Comparison of ENCODE assay signal across 13 cellular contexts in genomic region chr1:26832249-26832960, GRCh38. TPM values are rescaled to one million over a fixed set of nuclear protein-coding genes. Genes with fewer than 3 reads are reported as not detected.
DNase-seq lines count a peak whose midpoint lies in the region; ATAC-seq and TF ChIP-seq lines count a peak whose summit lies in the region.
"Had no signal": no experiment of that assay in that cellular context is flagged by ENCODE, and none has a peak within 500 bp of the region (broad histone marks: within the 10 kb centered on the region; RNA-seq: fewer than 3 reads in every experiment).

No MANE protein-coding gene starts in this region.

- no peaks in the 10 kb centered on the region for H3F3A ChIP-seq in smooth muscle cell (ENCODE audit: low read depth)

- H3K27ac ChIP-seq in WERI-Rb-1 (peak overlapping the region; percentile 85), upper lobe of left lung (peak overlapping the region; percentile 18 to 82 (median 72)), smooth muscle cell (ENCODE audit: low read depth) (no peak overlapping the region)
- H3K27ac ChIP-seq: gastrocnemius medialis had no signal

- H3K9ac ChIP-seq in smooth muscle cell (ENCODE audit: low read depth): no peak overlapping the region

- H3K4me2 ChIP-seq in smooth muscle cell: no peak overlapping the region

- H3K27ac Mint-ChIP-seq in activated naive CD4-positive, alpha-beta T cell treated with anti-CD3 and anti-CD28 coated beads for 36 hours: peak overlapping the region; percentile 96
- H3K27ac Mint-ChIP-seq: endodermal cell had no signal

- peaks cover 68% of the 10 kb centered on the region for H3K4me1 Mint-ChIP-seq in activated naive CD4-positive, alpha-beta T cell treated with anti-CD3 and anti-CD28 coated beads for 36 hours (ENCODE audit: low read depth)

- CTCF ChIA-PET in activated naive CD4-positive, alpha-beta T cell treated with anti-CD3 and anti-CD28 coated beads for 36 hours (lab: Charles Lee): interaction anchor here (0.9 to 4.5 kb wide), 14 partner anchors 12 to 230 kb away, joined by 3 to 26 read pairs (median 6); partner anchors contain the start of gene SFN

- H3K4me3 Mint-ChIP-seq in activated naive CD4-positive, alpha-beta T cell treated with anti-CD3 and anti-CD28 coated beads for 36 hours: no peak overlapping the region
- H3K4me3 Mint-ChIP-seq: endodermal cell had no signal

- DNase-seq in activated naive CD4-positive, alpha-beta T cell treated with anti-CD3 and anti-CD28 coated beads for 36 hours: no peak
- DNase-seq in activated naive CD4-positive, alpha-beta T cell (lab: John Stamatoyannopoulos, UW): no peak
- DNase-seq in WERI-Rb-1 (peak; percentile 74), left lobe of liver (ENCODE audit: low spot score) (no peak), upper lobe of left lung (no peak), smooth muscle cell (lab: John Stamatoyannopoulos, UW; ENCODE audit: unreplicated experiment) (no peak), NCI-H2171 (lab: John Stamatoyannopoulos, UW) (no peak), occipital lobe (lab: John Stamatoyannopoulos, UW) (no peak)
- DNase-seq: DND-41; endodermal cell; gastrocnemius medialis; NCI-H187; stimulated activated CD4-positive, alpha-beta T cell treated with anti-CD3 and anti-CD28 coated beads, Interleukin-12 subunit alpha, Interleukin-12 subunit beta, amount 100 ng/mL, for 4 hours had no signal

- 92 to 95% methylated on average over 15 to 16 of the region's 16 CpGs for WGBS in upper lobe of left lung, 2 donors
- 96% methylated on average over 16 of the region's 16 CpGs for WGBS in smooth muscle cell (ENCODE audit: low lambda C conversion rate)

- no peak for TF ChIP-seq CTCF in WERI-Rb-1 (IDR thresholded peaks at IDR 0.05; ENCODE audit: low read depth, low read length)
- TF ChIP-seq CTCF in upper lobe of left lung (IDR thresholded peaks at IDR 0.05): no peak
- TF ChIP-seq CTCF in smooth muscle cell (IDR thresholded peaks at IDR 0.05; ENCODE audit: borderline replicate concordance, insufficient read depth, poor library complexity, severe bottlenecking): no peak

- no peaks in the 10 kb centered on the region for H3K27me3 ChIP-seq in WERI-Rb-1 (ENCODE audit: insufficient read depth, low read depth, severe bottlenecking)
- H3K27me3 ChIP-seq in upper lobe of left lung: no peaks in the 10 kb centered on the region
- H3K27me3 ChIP-seq in smooth muscle cell (ENCODE audit: low read depth): no peaks in the 10 kb centered on the region
- H3K27me3 ChIP-seq: gastrocnemius medialis had no signal

- peaks cover 32% of the 10 kb centered on the region for H3K79me2 ChIP-seq in smooth muscle cell (ENCODE audit: low read depth)

- TF ChIP-seq EP300 in upper lobe of left lung (IDR thresholded peaks at IDR 0.05): no peak

- no peak overlapping the region for H2AFZ ChIP-seq in smooth muscle cell (ENCODE audit: low read depth)

- H3K36me3 Mint-ChIP-seq in activated naive CD4-positive, alpha-beta T cell treated with anti-CD3 and anti-CD28 coated beads for 36 hours (ENCODE audit: low read depth): peaks cover 45% of the 10 kb centered on the region

- no peaks in the 10 kb centered on the region for H3K27me3 Mint-ChIP-seq in activated naive CD4-positive, alpha-beta T cell treated with anti-CD3 and anti-CD28 coated beads for 36 hours (ENCODE audit: low read depth)

- no peak overlapping the region for H3K4me3 ChIP-seq in WERI-Rb-1 (ENCODE audit: low read depth, low read length)
- no peak overlapping the region for H3K4me3 ChIP-seq in upper lobe of left lung
- H3K4me3 ChIP-seq in smooth muscle cell: no peak overlapping the region
- H3K4me3 ChIP-seq: gastrocnemius medialis had no signal

- intact Hi-C loops in activated naive CD4-positive, alpha-beta T cell treated with anti-CD3 and anti-CD28 coated beads for 36 hours (cut with micrococcal nuclease): no loop called here

- peaks cover 50% of the 10 kb centered on the region for H4K20me1 ChIP-seq in smooth muscle cell (ENCODE audit: low read depth)

- H3K4me1 ChIP-seq in upper lobe of left lung: peaks cover 21 to 39% (median 31%) of the 10 kb centered on the region in 4 donors
- peaks cover 14% of the 10 kb centered on the region for H3K4me1 ChIP-seq in smooth muscle cell (ENCODE audit: low read depth)

- H3K9me3 ChIP-seq in WERI-Rb-1 (ENCODE audit: severe bottlenecking) (no peaks in the 10 kb centered on the region), upper lobe of left lung (no peaks in the 10 kb centered on the region), smooth muscle cell (replicated peaks; ENCODE audit: low read depth) (no peaks in the 10 kb centered on the region)
- H3K9me3 ChIP-seq: gastrocnemius medialis had no signal

- H3K36me3 ChIP-seq in WERI-Rb-1 (peaks cover 62% of the 10 kb centered on the region), upper lobe of left lung (peaks cover 0 to 62% (median 33%) of the 10 kb centered on the region in 4 donors), smooth muscle cell (ENCODE audit: low read depth) (no peaks in the 10 kb centered on the region)

- no peaks in the 10 kb centered on the region for H3K9me3 Mint-ChIP-seq in activated naive CD4-positive, alpha-beta T cell treated with anti-CD3 and anti-CD28 coated beads for 36 hours
- H3K9me3 Mint-ChIP-seq: endodermal cell had no signal

- TF ChIP-seq POLR2A in upper lobe of left lung (IDR thresholded peaks at IDR 0.05): no peak

- ATAC-seq in left lobe of liver (peak; percentile 8), upper lobe of left lung (ENCODE audit: low FRiP score in 2 of 2) (no peak)
- ATAC-seq: gastrocnemius medialis had no signal

RNA-seq across cellular contexts. Expression of gene ZDHHC18, which starts 5.9 kb away (rescaled TPM):
- total RNA-seq in activated naive CD4-positive, alpha-beta T cell treated with anti-CD3 and anti-CD28 coated beads for 36 hours: 10 to 100 TPM; 37.3 to 39.0 TPM
- total RNA-seq in left lobe of liver: 10.3 TPM
- total RNA-seq in upper lobe of left lung: 10 to 100 TPM; 18.9 to 35.9 (median 24.9) TPM
- total RNA-seq in smooth muscle cell: 16.7 and 52.5 TPM in 2 replicates
- polyA plus RNA-seq in smooth muscle cell: 20.3 and 20.8 TPM in 2 replicates
- total RNA-seq in occipital lobe: 19.2 TPM

RNA-seq across cellular contexts. Expression of gene SFN, which starts 30.5 kb away (rescaled TPM):
- total RNA-seq in activated naive CD4-positive, alpha-beta T cell treated with anti-CD3 and anti-CD28 coated beads for 36 hours: under 1 TPM; 0.26 to 0.52 TPM
- total RNA-seq in left lobe of liver: 0.40 TPM
- 100 to 1,000 TPM in 2 of 6 donors, 10 to 100 TPM in 4; 21.0 to 129 (median 70.1) TPM for total RNA-seq in upper lobe of left lung
- 62.8 and 110 TPM in 2 replicates for total RNA-seq in smooth muscle cell
- 112 and 320 TPM in 2 replicates for polyA plus RNA-seq in smooth muscle cell
- not detected for total RNA-seq in occipital lobe

RNA-seq across cellular contexts. Expression of gene PIGV, which starts 44.7 kb away (rescaled TPM):
- 10 to 100 TPM; 10.6 to 11.2 TPM for total RNA-seq in activated naive CD4-positive, alpha-beta T cell treated with anti-CD3 and anti-CD28 coated beads for 36 hours
- total RNA-seq in left lobe of liver: 30.8 TPM
- total RNA-seq in upper lobe of left lung: 10 to 100 TPM; 11.9 to 25.1 (median 17.5) TPM
- 9.9 and 13.8 TPM in 2 replicates for total RNA-seq in smooth muscle cell
- polyA plus RNA-seq in smooth muscle cell: 8.7 and 9.4 TPM in 2 replicates
- total RNA-seq in occipital lobe: 9.5 TPM

RNA-seq across cellular contexts. Expression of gene GPN2, which starts 57.7 kb away (rescaled TPM):
- 10 to 100 TPM; 19.8 to 20.7 TPM for total RNA-seq in activated naive CD4-positive, alpha-beta T cell treated with anti-CD3 and anti-CD28 coated beads for 36 hours
- total RNA-seq in left lobe of liver (15.9 TPM), upper lobe of left lung (10 to 100 TPM; 10.1 to 29.6 (median 18.5) TPM), smooth muscle cell (7.3 and 13.3 TPM in 2 replicates), occipital lobe (11.5 TPM)
- 29.4 and 36.3 TPM in 2 replicates for polyA plus RNA-seq in smooth muscle cell

Comparison
In these comparisons a context has a peak if more than half of its experiments do, and no peak if none do; other contexts are left out.
1. RNA of gene SFN, which starts 30.5 kb away (total RNA-seq): 62.8 to 110 TPM in smooth muscle cell and 21.0 to 129 TPM in upper lobe of left lung; 0.26 to 0.52 TPM in activated naive CD4-positive, alpha-beta T cell treated with anti-CD3 and anti-CD28 coated beads for 36 hours, 0.40 TPM in left lobe of liver (single experiment) and not detected in occipital lobe (single experiment); every median in the first group is over 10 times any median in the second.